ENCODE assay signal across 14 cellular contexts in genomic region chr1:92989936-92990582, GRCh38. TPM values are rescaled to one million over a fixed set of nuclear protein-coding genes. Genes with fewer than 3 reads are reported as not detected.
DNase-seq lines count a peak whose midpoint lies in the region; ATAC-seq and TF ChIP-seq lines count a peak whose summit lies in the region.
"Had no signal": no experiment of that assay in that cellular context is flagged by ENCODE, and none has a peak within 500 bp of the region (broad histone marks: within the 10 kb centered on the region; RNA-seq: fewer than 3 reads in every experiment).

No MANE protein-coding gene starts in this region.

- 82% methylated on average over 6 of the region's 6 CpGs for WGBS in SK-N-SH (ENCODE audit: low lambda C conversion rate)
- WGBS in ovary, 3 donors, result 84 to 85% (median 84%) methylated on average over 6 of the region's 6 CpGs

- H3K9me2 ChIP-seq in SK-N-SH, result no peaks in the 10 kb centered on the region

- H3K9me3 Mint-ChIP-seq in naive thymus-derived CD4-positive, alpha-beta T cell, result peaks cover 0 to 4% (median 0%) of the 10 kb centered on the region in 11 donors

- H4K20me1 ChIP-seq in SK-N-SH (ENCODE audit: insufficient read depth), result no peaks in the 10 kb centered on the region

- H2AFZ ChIP-seq in SK-N-SH (ENCODE audit: low read depth), result no peak overlapping the region; the same call in 1 of the 2 replicates

- no peaks in the 10 kb centered on the region for H3K27me3 ChIP-seq in SK-N-SH (ENCODE audit: insufficient read depth)
- no peaks in the 10 kb centered on the region for H3K27me3 ChIP-seq in MG63
- no peaks in the 10 kb centered on the region for H3K27me3 ChIP-seq in naive thymus-derived CD4-positive, alpha-beta T cell (ENCODE audit: control insufficient read depth in 2 of 2, insufficient read depth in 2 of 2, low read length in 2 of 2)
- no peaks in the 10 kb centered on the region for H3K27me3 ChIP-seq in ovary
- H3K27me3 ChIP-seq: Peyer's patch had no signal

- no peak for TF ChIP-seq POLR2A in ovary (IDR thresholded peaks at IDR 0.05)

- H3K36me3 ChIP-seq in SK-N-SH (replicated peaks in 1 of 2; ENCODE audit: control insufficient read depth in 1 of 2, insufficient read depth in 2 of 2, low read length in 1 of 2) (no peaks in the 10 kb centered on the region), MG63 (no peaks in the 10 kb centered on the region), ovary (no peaks in the 10 kb centered on the region)
- H3K36me3 ChIP-seq in naive thymus-derived CD4-positive, alpha-beta T cell (ENCODE audit: control insufficient read depth in 2 of 3, insufficient read depth in 3 of 3, low read length in 3 of 3), result no peaks in the 10 kb centered on the region
- H3K36me3 ChIP-seq: Peyer's patch had no signal

- CTCF ChIA-PET in SK-N-SH (lab: Yijun Ruan, JAX), result interaction anchor here (1.0 to 6.3 kb wide), 5 partner anchors 10 to 131 kb away, joined by 3 to 47 read pairs (median 4); partner anchors contain the start of gene DIPK1A
- CTCF ChIA-PET in naive thymus-derived CD4-positive, alpha-beta T cell (lab: Charles Lee), result interaction anchor here (0.7 to 1.6 kb wide), 13 partner anchors 10 to 132 kb away, joined by 3 to 15 read pairs (median 5); partner anchors contain the start of gene DIPK1A

- peaks cover 27 to 58% (median 52%) of the 10 kb centered on the region in 7 donors for H3K4me1 Mint-ChIP-seq in naive thymus-derived CD4-positive, alpha-beta T cell

- H3K27ac ChIP-seq in SK-N-SH (ENCODE audit: low read depth in 2 of 2, low read length in 1 of 2) (no peak overlapping the region), ovary (no peak overlapping the region)
- peak overlapping the region; percentile 52 for H3K27ac ChIP-seq in naive thymus-derived CD4-positive, alpha-beta T cell (ENCODE audit: low read depth, low read length)
- H3K27ac ChIP-seq: 22Rv1, HL-60 had no signal

- H3K4me2 ChIP-seq in SK-N-SH, result no peak overlapping the region

- H3K79me2 ChIP-seq in SK-N-SH (ENCODE audit: insufficient read depth), result no peaks in the 10 kb centered on the region

- TF ChIP-seq RAD21 in SK-N-SH (IDR thresholded peaks at IDR 0.05; ENCODE audit: low read length), result no peak

- H3K4me3 ChIP-seq in SK-N-SH (ENCODE audit: low read depth in 2 of 2, low read length in 1 of 2) (no peak overlapping the region), MG63 (no peak overlapping the region), ovary (no peak overlapping the region)
- H3K4me3 ChIP-seq in naive thymus-derived CD4-positive, alpha-beta T cell (ENCODE audit: low read length), result no peak overlapping the region
- H3K4me3 ChIP-seq: GM12878, Peyer's patch had no signal

- H3K27me3 Mint-ChIP-seq in naive thymus-derived CD4-positive, alpha-beta T cell, result no peaks in the 10 kb centered on the region

- TF ChIP-seq CTCF in SK-N-SH (IDR thresholded peaks at IDR 0.05) (no peak), ovary (IDR thresholded peaks at IDR 0.05) (no peak)

- DNase-seq in SK-N-SH (no peak), MG63 (peak; percentile 37), astrocyte of the hippocampus (ENCODE audit: low read depth, low spot score) (peak; percentile 8), DMS79 (lab: John Stamatoyannopoulos, UW) (no peak), ovary (no peak)
- no peak for DNase-seq in naive thymus-derived CD4-positive, alpha-beta T cell
- DNase-seq: amygdala, NCI-H2227 treated with DMSO at 0.1 percent for 48 hours had no signal

- POLR2A ChIA-PET in SK-N-SH (lab: Yijun Ruan, JAX), result no interaction called here
- POLR2A ChIA-PET in naive thymus-derived CD4-positive, alpha-beta T cell (lab: Charles Lee), result interaction anchor here (0.6 to 1.8 kb wide), 9 partner anchors 9 to 158 kb away, joined by 3 to 22 read pairs (median 9); partner anchors contain the start of genes DIPK1A and RPL5

- no peak overlapping the region for H3K9ac ChIP-seq in SK-N-SH

- TF ChIP-seq EP300 in SK-N-SH (IDR thresholded peaks at IDR 0.05; ENCODE audit: borderline replicate concordance in 1 of 2, low read depth in 1 of 2, low read length in 1 of 2) (no peak), ovary (IDR thresholded peaks at IDR 0.05) (no peak)

- no peaks in the 10 kb centered on the region; a peak in 1 of 4 replicates for H3K4me1 ChIP-seq in SK-N-SH (ENCODE audit: control insufficient read depth in 1 of 2, insufficient read depth in 2 of 2, low read depth in 1 of 2, low read length in 1 of 2)
- H3K4me1 ChIP-seq in naive thymus-derived CD4-positive, alpha-beta T cell (ENCODE audit: control insufficient read depth in 2 of 2, insufficient read depth in 2 of 2, low read length in 2 of 2), result peaks cover 39% of the 10 kb centered on the region in 2 donors
- H3K4me1 ChIP-seq in ovary (ENCODE audit: insufficient read depth), result no peaks in the 10 kb centered on the region

- peak overlapping the region in 9 of 10 donors; percentile 47 to 90 (median 66) for H3K4me3 Mint-ChIP-seq in naive thymus-derived CD4-positive, alpha-beta T cell

- ATAC-seq in SK-N-SH treated with all-trans-retinoic acid at 6 μM for 48 hours (no peak), GM19452 (IDR thresholded peaks at IDR 0.05; ENCODE audit: unreplicated experiment) (no peak)
- no peak for ATAC-seq in naive thymus-derived CD4-positive, alpha-beta T cell

- H3K9me3 ChIP-seq in SK-N-SH, result no peaks in the 10 kb centered on the region
- H3K9me3 ChIP-seq in MG63, result no peaks in the 10 kb centered on the region
- H3K9me3 ChIP-seq in naive thymus-derived CD4-positive, alpha-beta T cell (ENCODE audit: control insufficient read depth in 2 of 3, low read length in 3 of 3), result no peaks in the 10 kb centered on the region
- no peaks in the 10 kb centered on the region for H3K9me3 ChIP-seq in ovary
- H3K9me3 ChIP-seq: Peyer's patch had no signal

- no peaks in the 10 kb centered on the region for H3F3A ChIP-seq in SK-N-SH (replicated peaks; ENCODE audit: insufficient read depth)

- H3K36me3 Mint-ChIP-seq in naive thymus-derived CD4-positive, alpha-beta T cell, result peaks cover 0 to 13% (median 0%) of the 10 kb centered on the region in 5 donors

- intact Hi-C loops in naive thymus-derived CD4-positive, alpha-beta T cell (cut with micrococcal nuclease), result loop anchor here (1.0 to 5.0 kb wide), 2 partner anchors 9 to 38 kb away; no protein-coding TSS in a partner anchor
- intact Hi-C loops in ovary (cut with DNase I), result loop anchor here in 1 of 4 donors (5.0 kb wide), 1 partner anchor 133 kb away; no protein-coding TSS in a partner anchor

- H3K27ac Mint-ChIP-seq in naive thymus-derived CD4-positive, alpha-beta T cell, result peak overlapping the region; percentile 81 to 95 (median 89)

TF ChIP-seq in SK-N-SH, 30 proteins besides CTCF, POLR2A, EP300 and RAD21:
- 0 out of 2 replicates have a peak, but pooled peaks have one; percentile 6 for TF ChIP-seq FOSL2 (IDR thresholded peaks at IDR 0.05; ENCODE audit: borderline replicate concordance, low read depth)
- TF ChIP-seq FOXJ3 (CRISPR knock-in tag; IDR thresholded peaks at IDR 0.05), result no peak

TF ChIP-seq in SK-N-SH treated with all-trans-retinoic acid at 6 μM for 48 hours, 23 proteins besides CTCF, POLR2A, EP300 and RAD21 (continues in another document):
- TF ChIP-seq RARB (CRISPR knock-in tag; IDR thresholded peaks at IDR 0.05) (no peak), TCF4 (CRISPR knock-in tag; IDR thresholded peaks at IDR 0.05; ENCODE audit: borderline replicate concordance) (no peak), TSHZ2 (CRISPR knock-in tag; IDR thresholded peaks at IDR 0.05) (no peak), ZNF8 (CRISPR knock-in tag; IDR thresholded peaks at IDR 0.05) (no peak), ESRRG (CRISPR knock-in tag; IDR thresholded peaks at IDR 0.05) (no peak)

RNA-seq across cellular contexts. Expression of gene DIPK1A, which starts 28.8 kb away (rescaled TPM):
- polyA plus RNA-seq in SK-N-SH (2012; rRNA removed) (3.4 and 4.0 TPM in 2 replicates), ovary (10 to 100 TPM in 1 of 2 donors, 1 to 10 TPM in 1; 4.7 to 15.4 TPM)
- 6.1 and 7.8 TPM in 2 replicates for polyA plus RNA-seq in SK-N-SH (2012; cell fraction: cytosol; rRNA removed)
- polyA plus RNA-seq in SK-N-SH (2012; cell fraction: nucleus; rRNA removed), result 1.0 and 1.9 TPM in 2 replicates
- 1.5 and 3.8 TPM in 2 replicates for total RNA-seq in MG63 (2014; rRNA removed; shearing (Covaris generic); ENCODE audit: low replicate concordance)
- 10 to 100 TPM in 4 of 5 experiments, 1 to 10 TPM in 1; 9.9 to 15.8 (median 14.9) TPM for total RNA-seq in naive thymus-derived CD4-positive, alpha-beta T cell
- polyA plus RNA-seq in naive thymus-derived CD4-positive, alpha-beta T cell, result 10 to 100 TPM; 17.3 to 21.9 TPM
- 10 to 100 TPM in 2 of 7 donors, 1 to 10 TPM in 5; 5.1 to 11.9 (median 8.6) TPM for total RNA-seq in ovary

Comparison
In these comparisons a context has a peak if more than half of its experiments do, and no peak if none do; other contexts are left out.
1. DNase-seq: peak in MG63 (single experiment) and astrocyte of the hippocampus (single experiment); none in SK-N-SH (single experiment), naive thymus-derived CD4-positive, alpha-beta T cell (0 of 9), DMS79 (single experiment) and ovary (0 of 5).